Comparison of ENCODE assay signal across 34 cellular contexts in genomic region chr6:17427617-17428016, GRCh38. TPM values are rescaled to one million over a fixed set of nuclear protein-coding genes. Genes with fewer than 3 reads are reported as not detected.
"Had no signal": no experiment of that assay in that cellular context is flagged by ENCODE, and none has a peak within 500 bp of the region (broad histone marks: within the 10 kb centered on the region; RNA-seq: fewer than 3 reads in every experiment).

No MANE protein-coding gene starts in this region.

- ATAC-seq: activated naive CD4-positive, alpha-beta T cell treated with anti-CD3 and anti-CD28 coated beads, Interleukin-2, amount 50 U/mL, for 72 hours; activated T-cell treated with anti-CD3 and anti-CD28 coated beads, Interleukin-2, amount 50 U/mL, for 4 hours; body of pancreas; Right ventricle myocardium inferior had no signal

- H3K4me2 ChIP-seq: PC-9 had no signal

- H3K36me3 ChIP-seq: adrenal gland, breast epithelium had no signal

- H3K4me1 ChIP-seq: breast epithelium had no signal

- H2AFZ ChIP-seq: PC-9 had no signal

- H3K4me3 ChIP-seq: adrenal gland, body of pancreas, breast epithelium, PC-9 had no signal

- H3K27me3 ChIP-seq: adrenal gland, body of pancreas, breast epithelium had no signal

- DNase-seq: activated B cell treated with CpG ODN at 0.5 μM for 24 hours; activated CD4-positive, alpha-beta memory T cell treated with anti-CD3 and anti-CD28 coated beads for 36 hours; activated CD4-positive, alpha-beta T cell treated with anti-CD3 and anti-CD28 coated beads for 4 hours; activated CD4-positive, alpha-beta T cell treated with anti-CD3 and anti-CD28 coated beads, Interleukin-2, amount 50 U/mL, for 1 hour; activated CD4-positive, CD25-positive, alpha-beta regulatory T cell treated with anti-CD3 and anti-CD28 coated beads, Interleukin-2, amount 50 U/mL, for 72 hours; activated CD8-positive, alpha-beta memory T cell treated with anti-CD3 and anti-CD28 coated beads, Interleukin-2, amount 50 U/mL, for 4 hours; activated gamma-delta T cell treated with Interleukin-2 at 50 U/mL for 16 hours; activated naive CD4-positive, alpha-beta T cell treated with anti-CD3 and anti-CD28 coated beads for 36 hours; activated T-cell treated with anti-CD3 and anti-CD28 coated beads for 4 hours; activated T-cell treated with anti-CD3 and anti-CD28 coated beads, Interleukin-2, amount 50 U/mL, for 4 hours; adrenal gland; body of pancreas; cerebellar nuclear complex; NCI-H1105; NCI-H1436; NCI-H1694; NCI-H1930; NCI-H2171; NCI-H510A; NCI-H526; NCI-H748 treated with DMSO at 0.1 percent for 48 hours; NK-92 treated with Interleukin-12 subunit alpha and Interleukin-12 subunit beta, amount 100 ng/mL, for 24 hours; PC-9; SIG-M5; SW 1271; T-helper 1 cell; T-helper 2 cell; T-helper 9 cell had no signal

- H3K9me3 ChIP-seq: adrenal gland, body of pancreas, breast epithelium had no signal

- H3K27ac ChIP-seq: adrenal gland, body of pancreas, breast epithelium, PC-9, RWPE1, VCaP had no signal

RNA-seq across cellular contexts. Expression of gene CAP2, which starts 34.2 kb away (rescaled TPM):
- total RNA-seq: activated B cell treated with CpG ODN at 0.5 μM for 24 hours; activated CD4-positive, alpha-beta memory T cell treated with anti-CD3 and anti-CD28 coated beads for 36 hours; activated naive CD4-positive, alpha-beta T cell treated with anti-CD3 and anti-CD28 coated beads for 36 hours; activated naive CD4-positive, alpha-beta T cell treated with anti-CD3 and anti-CD28 coated beads, Interleukin-2, amount 50 U/mL, for 72 hours; activated T-cell treated with anti-CD3 and anti-CD28 coated beads, Interleukin-2, amount 50 U/mL, for 4 hours; activated T-helper 1 cell treated with anti-CD3 and anti-CD28 coated beads, Interleukin-12 subunit alpha, Interleukin-12 subunit beta, Interleukin-2, Interleukin-4 antibody, amounts not matched to agents 30 ng/mL and 10 ng/mL and 1 ng/mL, durations not matched to agents 14 hours and 24 hours and 36 hours had no signal
